In genomic region chr3:32817561-32818430, GRCh38 we compare ENCODE assay signal across 1 cellular context.
TF ChIP-seq lines count a peak whose summit lies in the region.

Gene TRIM71, plus strand, starts transcription at chr3:32817997. Its CDS starts 84 bp downstream, at chr3:32818081.

TF ChIP-seq in GM12878, 131 proteins besides CTCF, POLR2A, EP300 and RAD21 (continued from another document):
- peak; percentile 38; the same call in 1 of the 2 replicates for TF ChIP-seq MLLT1 (IDR thresholded peaks at IDR 0.05)
TF ChIP-seq in GM12878: peak in this region for 3.
